ENCODE assay signal across 8 cellular contexts in genomic region chrX:73562986-73563739, GRCh38. TPM values are rescaled to one million over a fixed set of nuclear protein-coding genes. Genes with fewer than 3 reads are reported as not detected.
DNase-seq lines count a peak whose midpoint lies in the region; ATAC-seq and TF ChIP-seq lines count a peak whose summit lies in the region.

Gene CHIC1, plus strand, starts transcription at chrX:73563197. Its CDS starts 88 bp downstream, at chrX:73563285.

- H3K9me2 ChIP-seq in GM23248 (ENCODE audit: insufficient read depth) (no peaks in the 10 kb centered on the region), SU-DHL-6 (replicated peaks; ENCODE audit: insufficient read depth, low read length) (no peaks in the 10 kb centered on the region)

- H2AFZ ChIP-seq in DND-41 (ENCODE audit: low read depth, low read length) (peak within 1 kb of the TSS; percentile 74), GM23248 (peak within 1 kb of the TSS; percentile 97), SU-DHL-6 (ENCODE audit: low read depth, low read length, severe bottlenecking) (peak within 1 kb of the TSS; percentile 87)

- TF ChIP-seq EP300 in upper lobe of left lung (IDR thresholded peaks at IDR 0.05): no peak

- peaks cover 5% of the 10 kb centered on the region for H3K9me3 Mint-ChIP-seq in progenitor cell of endocrine pancreas (ENCODE audit: low read depth)

- H3K9ac ChIP-seq in DND-41 (ENCODE audit: low read depth, low read length) (peak within 1 kb of the TSS; percentile 63), GM23248 (peak within 1 kb of the TSS; percentile 87), SU-DHL-6 (ENCODE audit: low read length) (peak within 1 kb of the TSS; percentile 72)

- no peaks in the 10 kb centered on the region for H3K9me3 ChIP-seq in DND-41 (ENCODE audit: insufficient read depth, low read length, severe bottlenecking)
- H3K9me3 ChIP-seq in GM23248 (ENCODE audit: low read depth): no peaks in the 10 kb centered on the region
- H3K9me3 ChIP-seq in SU-DHL-6 (ENCODE audit: insufficient read depth, low read length): no peaks in the 10 kb centered on the region
- no peaks in the 10 kb centered on the region for H3K9me3 ChIP-seq in adrenal gland (replicated peaks in 1 of 3)
- H3K9me3 ChIP-seq in upper lobe of left lung: no peaks in the 10 kb centered on the region

- peak within 1 kb of the TSS; percentile 98 for H3K4me3 Mint-ChIP-seq in progenitor cell of endocrine pancreas (ENCODE audit: low read depth)

- intact Hi-C loops in adrenal gland (cut with DNase I): no loop called here
- intact Hi-C loops in left cardiac atrium (cut with DNase I): no loop called here

- H3K4me1 ChIP-seq in DND-41 (ENCODE audit: insufficient read depth, low read length) (peaks cover 21% of the 10 kb centered on the region), GM23248 (ENCODE audit: insufficient read depth) (no peaks in the 10 kb centered on the region; the same call in 1 of the 2 replicates), adrenal gland (replicated peaks in 1 of 2) (no peaks in the 10 kb centered on the region), upper lobe of left lung (peaks cover 0 to 5% (median 0%) of the 10 kb centered on the region in 4 donors)

- ATAC-seq in DND-41 (ENCODE audit: insufficient read depth, low read depth) (peak; percentile 85), left cardiac atrium (peak; percentile 84 to 94), upper lobe of left lung (ENCODE audit: low FRiP score in 2 of 2) (peak; percentile 82 to 88)

- H3K27ac Mint-ChIP-seq in progenitor cell of endocrine pancreas: peak within 1 kb of the TSS; percentile 99

- TF ChIP-seq CTCF in DND-41 (IDR thresholded peaks at IDR 0.05; ENCODE audit: borderline replicate concordance, extremely low read depth, low read length, poor library complexity, severe bottlenecking) (no peak), SU-DHL-6 (IDR thresholded peaks at IDR 0.05; ENCODE audit: insufficient read depth, low read length, poor library complexity, severe bottlenecking) (no peak), adrenal gland (IDR thresholded peaks at IDR 0.05) (no peak), progenitor cell of endocrine pancreas (IDR thresholded peaks at IDR 0.05; ENCODE audit: unreplicated experiment) (no peak), upper lobe of left lung (IDR thresholded peaks at IDR 0.05) (no peak)

- H3K79me2 ChIP-seq in DND-41 (ENCODE audit: insufficient read depth, low read length) (peaks cover 22% of the 10 kb centered on the region), GM23248 (ENCODE audit: insufficient read depth) (no peaks in the 10 kb centered on the region), SU-DHL-6 (ENCODE audit: insufficient read depth, low read length) (peaks cover 4% of the 10 kb centered on the region; the same call in 1 of the 2 replicates)

- peaks cover 8% of the 10 kb centered on the region; the same call in 1 of the 2 replicates for H3K36me3 ChIP-seq in DND-41 (ENCODE audit: insufficient read depth, low read length)
- H3K36me3 ChIP-seq in GM23248 (ENCODE audit: low read depth): no peaks in the 10 kb centered on the region
- no peaks in the 10 kb centered on the region for H3K36me3 ChIP-seq in SU-DHL-6 (ENCODE audit: low read length)
- H3K36me3 ChIP-seq in adrenal gland (replicated peaks in 1 of 2): no peaks in the 10 kb centered on the region
- no peaks in the 10 kb centered on the region for H3K36me3 ChIP-seq in upper lobe of left lung

- H4K20me1 ChIP-seq in DND-41 (ENCODE audit: insufficient read depth, low read length): no peaks in the 10 kb centered on the region
- H4K20me1 ChIP-seq in GM23248 (ENCODE audit: insufficient read depth): no peaks in the 10 kb centered on the region
- no peaks in the 10 kb centered on the region for H4K20me1 ChIP-seq in SU-DHL-6 (ENCODE audit: low read depth, low read length)

- peak within 1 kb of the TSS; percentile 84 for H3K27ac ChIP-seq in DND-41 (ENCODE audit: low read length)
- peak within 1 kb of the TSS; percentile 77 for H3K27ac ChIP-seq in GM23248
- H3K27ac ChIP-seq in SU-DHL-6 (ENCODE audit: low read depth, low read length): peak within 1 kb of the TSS; percentile 73
- H3K27ac ChIP-seq in adrenal gland: peak within 1 kb of the TSS; percentile 46 to 88 (median 68)
- H3K27ac ChIP-seq in upper lobe of left lung: peak within 1 kb of the TSS; percentile 76 to 85 (median 81)

- H3K4me3 ChIP-seq in DND-41 (ENCODE audit: low read depth in 1 of 2, low read length in 2 of 2) (peak within 1 kb of the TSS; percentile 72 to 84), GM23248 (peak within 1 kb of the TSS; percentile 86), SU-DHL-6 (ENCODE audit: insufficient read depth, low read length, poor library complexity, severe bottlenecking) (peak within 1 kb of the TSS; percentile 76), adrenal gland (peak within 1 kb of the TSS in 3 of 4 donors; percentile 26 to 64 (median 40)), upper lobe of left lung (peak within 1 kb of the TSS; percentile 23 to 71 (median 61))

- H3K4me2 ChIP-seq in DND-41 (ENCODE audit: insufficient read depth, low read length) (peak within 1 kb of the TSS; percentile 61), GM23248 (ENCODE audit: unreplicated experiment) (peak within 1 kb of the TSS; percentile 81), SU-DHL-6 (ENCODE audit: low read depth, low read length, poor library complexity, severe bottlenecking) (peak within 1 kb of the TSS; percentile 81)

- H3F3A ChIP-seq in GM23248 (ENCODE audit: insufficient read depth) (no peaks in the 10 kb centered on the region), SU-DHL-6 (ENCODE audit: insufficient read depth) (peaks cover 11% of the 10 kb centered on the region; the same call in 1 of the 2 replicates)

- no peaks in the 10 kb centered on the region for H3K36me3 Mint-ChIP-seq in progenitor cell of endocrine pancreas (ENCODE audit: insufficient read depth)

- H3K27me3 ChIP-seq in DND-41 (ENCODE audit: insufficient read depth, low read length, poor library complexity) (no peaks in the 10 kb centered on the region), GM23248 (replicated peaks; ENCODE audit: insufficient read depth) (no peaks in the 10 kb centered on the region), SU-DHL-6 (ENCODE audit: low read length) (no peaks in the 10 kb centered on the region), adrenal gland (no peaks in the 10 kb centered on the region), upper lobe of left lung (no peaks in the 10 kb centered on the region)

- TF ChIP-seq POLR2A in adrenal gland (IDR thresholded peaks at IDR 0.05) (no peak), upper lobe of left lung (IDR thresholded peaks at IDR 0.05) (peak in 1 of 4 donors; percentile 17)

- DNase-seq in DND-41 (peak; percentile 85), GM23248 (peak; percentile 74), M059J (ENCODE audit: low read depth) (peak; percentile 85), adrenal gland (peak; percentile 56 to 78 (median 67)), left cardiac atrium (peak; percentile 71), progenitor cell of endocrine pancreas (ENCODE audit: low spot score, unreplicated experiment) (peak; percentile 45), upper lobe of left lung (peak; percentile 58 to 88)

- 0 to 1% methylated on average over 6 to 51 of the region's 51 CpGs for WGBS in GM23248 (ENCODE audit: low coverage in 1 of 2, low lambda C conversion rate in 2 of 2, missing lambda C conversion rate in 2 of 2), 2 experiments
- WGBS in adrenal gland, 4 donors: 0 to 31% (median 11%) methylated on average over 32 to 51 of the region's 51 CpGs
- 1 to 19% methylated on average over 29 to 45 of the region's 51 CpGs for WGBS in upper lobe of left lung, 2 donors

- no peaks in the 10 kb centered on the region for H3K27me3 Mint-ChIP-seq in progenitor cell of endocrine pancreas

- H3K4me1 Mint-ChIP-seq in progenitor cell of endocrine pancreas (ENCODE audit: low read depth): peaks cover 2% of the 10 kb centered on the region

- in situ Hi-C loops in GM23248 (cut with MboI): no loop called here

RNA-seq across cellular contexts. Expression of gene CHIC1, which starts in this region (rescaled TPM):
- total RNA-seq in GM23248 (2014; rRNA removed; shearing (Covaris generic)): 7.9 and 10.4 TPM in 2 replicates
- 3.2 and 3.3 TPM in 2 replicates for polyA plus RNA-seq in GM23248 (2016; fragmentation: Nextera tagmentation; extraction: Ambion mirVana)
- total RNA-seq in M059J (2014; rRNA removed; shearing (Covaris generic)): 13.9 and 22.8 TPM in 2 replicates
- 10 to 100 TPM; 10.9 to 34.5 (median 19.7) TPM for total RNA-seq in adrenal gland
- 10 to 100 TPM in 1 of 3 donors, 1 to 10 TPM in 2; 4.5 to 12.9 (median 5.3) TPM for polyA plus RNA-seq in adrenal gland
- total RNA-seq in left cardiac atrium: 10 to 100 TPM; 10.4 to 12.9 TPM
- 7.3 and 7.6 TPM in 2 replicates for total RNA-seq in progenitor cell of endocrine pancreas
- total RNA-seq in upper lobe of left lung: 10 to 100 TPM in 1 of 6 donors, 1 to 10 TPM in 5; 3.4 to 15.1 (median 6.1) TPM

Comparison
In these comparisons a context has a peak if more than half of its experiments do, and no peak if none do; other contexts are left out.
1. Peak in every context shown above with its lines: DNase-seq, ATAC-seq, H3K4me3 ChIP-seq and H3K27ac ChIP-seq.